ENCODE assay signal across 15 cellular contexts in the genomic region with DNA sequence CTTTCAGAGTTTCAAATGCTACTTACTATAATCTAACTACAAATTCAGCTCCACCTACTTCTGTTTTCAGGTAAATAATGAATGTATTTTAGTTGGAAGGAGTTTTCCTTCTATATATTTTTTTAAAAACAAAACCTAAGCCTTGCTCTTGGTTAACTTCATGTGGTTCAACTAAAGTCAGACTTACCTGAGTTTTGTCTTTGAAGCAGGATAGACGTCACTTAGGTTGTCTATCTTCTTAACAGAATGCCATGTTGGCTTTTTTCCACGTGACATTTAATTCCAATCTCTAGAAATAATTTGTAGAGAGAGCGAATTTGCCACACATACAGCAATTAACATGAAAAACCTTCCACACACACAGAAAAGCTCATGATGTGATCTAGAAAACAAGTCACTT.
"Had no signal": no experiment of that assay in that cellular context is flagged by ENCODE, and none has a peak within 500 bp of the region (broad histone marks: within the 10 kb centered on the region; RNA-seq: fewer than 3 reads in every experiment).

No MANE protein-coding gene starts in this region.

- H3K36me3 ChIP-seq: right atrium auricular region had no signal

- DNase-seq: activated CD4-positive, alpha-beta memory T cell treated with anti-CD3 and anti-CD28 coated beads, Interleukin-2, amount 10 ng/mL, durations not matched to agents 7 days and 5 days; activated CD4-positive, CD25-positive, alpha-beta regulatory T cell; activated CD8-positive, alpha-beta memory T cell treated with anti-CD3 and anti-CD28 coated beads, Interleukin-2, amount 50 U/mL, for 48 hours; activated effector memory CD4-positive, alpha-beta T cell treated with Interleukin-2 at 50 U/mL for 16 hours; amygdala; cortex of kidney; effector memory CD4-positive, alpha-beta T cell; T-cell; trophoblast cell had no signal

- H3K9me3 ChIP-seq: right atrium auricular region had no signal

- H3K9me3 Mint-ChIP-seq: central memory CD8-positive, alpha-beta T cell; T-cell had no signal

- H3K27ac Mint-ChIP-seq: activated CD4-positive, alpha-beta memory T cell treated with anti-CD3 and anti-CD28 coated beads, Interleukin-2, amount 10 ng/mL, durations not matched to agents 7 days and 5 days had no signal

- H3K4me3 ChIP-seq: right atrium auricular region, SK-N-MC, skin epidermis had no signal

- H3K27ac ChIP-seq: epithelial cell of prostate, right atrium auricular region, SK-N-MC, skin epidermis had no signal

- H3K4me3 Mint-ChIP-seq: brain; central memory CD8-positive, alpha-beta T cell had no signal

- H3K27me3 ChIP-seq: right atrium auricular region had no signal

- H3K27me3 Mint-ChIP-seq: activated CD4-positive, alpha-beta memory T cell treated with anti-CD3 and anti-CD28 coated beads, Interleukin-2, amount 10 ng/mL, durations not matched to agents 7 days and 5 days; central memory CD8-positive, alpha-beta T cell; T-cell had no signal

- H3K36me3 Mint-ChIP-seq: brain, T-cell had no signal
